ENCODE assay signal across 17 cellular contexts in genomic region chr7:43022008-43022407, GRCh38.
DNase-seq lines count a peak whose midpoint lies in the region; ATAC-seq, FAIRE-seq and TF ChIP-seq lines count a peak whose summit lies in the region.
"Had no signal": no experiment of that assay in that cellular context is flagged by ENCODE, and none has a peak within 500 bp of the region (broad histone marks: within the 10 kb centered on the region; RNA-seq: fewer than 3 reads in every experiment).

No MANE protein-coding gene starts in this region.

- no peaks in the 10 kb centered on the region for H3K9me2 ChIP-seq in OCI-LY7 (ENCODE audit: insufficient read depth, low read length)

- no peak for FAIRE-seq in K562 (lab: Jason Lieb, UNC)
- FAIRE-seq: G401.6, GM12892 had no signal

- H3K18ac ChIP-seq in trophoblast cell (ENCODE audit: low read length), result no peak overlapping the region

- H3K79me2 ChIP-seq in OCI-LY7 (ENCODE audit: insufficient read depth, low read depth, low read length), result no peaks in the 10 kb centered on the region
- no peaks in the 10 kb centered on the region for H3K79me2 ChIP-seq in K562 (ENCODE audit: control insufficient read depth, insufficient read depth, low read length)
- H3K79me2 ChIP-seq in trophoblast cell (ENCODE audit: control insufficient read depth, insufficient read depth, low read length, poor library complexity), result no peaks in the 10 kb centered on the region

- peaks cover 7% of the 10 kb centered on the region for H3K4me1 ChIP-seq in OCI-LY7 (ENCODE audit: insufficient read depth, low read length, poor library complexity, severe bottlenecking)
- peaks cover 3 to 12% of the 10 kb centered on the region in 2 experiments; a peak in 3 of 5 replicates for H3K4me1 ChIP-seq in K562 (replicated peaks in 1 of 2; ENCODE audit: control insufficient read depth in 2 of 2, insufficient read depth in 2 of 2, low read length in 2 of 2)
- no peaks in the 10 kb centered on the region for H3K4me1 ChIP-seq in trophoblast cell (ENCODE audit: control insufficient read depth in 1 of 2, insufficient read depth in 2 of 2, low read length in 2 of 2)
- no peaks in the 10 kb centered on the region for H3K4me1 ChIP-seq in adrenal gland (replicated peaks in 1 of 2)

- no peak overlapping the region for H4K91ac ChIP-seq in trophoblast cell (ENCODE audit: low read depth, low read length)

- no peak overlapping the region for H4K8ac ChIP-seq in trophoblast cell (ENCODE audit: low read depth, low read length)

- no TSS peak for BruUV-seq in OCI-LY7 (replicated peaks; lab: Mats Ljungman, UMichigan)
- no TSS peak for BruUV-seq in K562 (replicated peaks; lab: Mats Ljungman, UMichigan)

- H2BK12ac ChIP-seq in trophoblast cell (ENCODE audit: low read length), result no peak overlapping the region

- no peak for TF ChIP-seq RAD21 in K562 (CRISPR knock-in tag; conservative IDR thresholded peaks at IDR 0.05 in 1 of 2, IDR thresholded peaks at IDR 0.05 in 1 of 2)

- H2BK120ac ChIP-seq in trophoblast cell (ENCODE audit: insufficient read depth, low read length, poor library complexity), result no peak overlapping the region

- intact Hi-C loops in OCI-LY7 (cut with micrococcal nuclease; ENCODE audit: unreplicated experiment) (no loop called here), K562 (cut with micrococcal nuclease) (no loop called here), adrenal gland (cut with DNase I) (no loop called here)

- 0 out of 2 replicates have a peak overlapping the region, but pooled peaks have one; percentile 13 for H3K4me2 ChIP-seq in OCI-LY7 (ENCODE audit: low read length)
- H3K4me2 ChIP-seq in K562 (ENCODE audit: insufficient read depth, low read length), result no peak overlapping the region
- no peak overlapping the region for H3K4me2 ChIP-seq in trophoblast cell (ENCODE audit: low read length)

- CTCF ChIA-PET in OCI-LY7 (lab: Charles Lee; ENCODE audit: unreplicated experiment), result interaction anchor here (0.6 kb wide), 1 partner anchor 38 kb away, joined by 4 read pairs; no protein-coding TSS in a partner anchor
- CTCF ChIA-PET in K562 (lab: Yijun Ruan, JAX; ENCODE audit: low intra/inter-chr PET ratio), result no interaction called here

- H4K12ac ChIP-seq in trophoblast cell (ENCODE audit: low read depth, low read length), result no peak overlapping the region

- H3K79me1 ChIP-seq in trophoblast cell (ENCODE audit: low read length), result no peaks in the 10 kb centered on the region

- H3K27ac ChIP-seq in OCI-LY7 (ENCODE audit: low read depth, low read length, poor library complexity, severe bottlenecking) (no peak overlapping the region), K562 (ENCODE audit: extremely low read depth, low read depth, low read length) (no peak overlapping the region), trophoblast cell (ENCODE audit: low read depth, low read length) (no peak overlapping the region), adrenal gland (no peak overlapping the region)

- H3K14ac ChIP-seq in trophoblast cell (ENCODE audit: low read length), result no peak overlapping the region

- H3K27me3 ChIP-seq in K562 (ENCODE audit: control insufficient read depth in 2 of 2, insufficient read depth in 2 of 2, low read length in 2 of 2) (no peaks in the 10 kb centered on the region), trophoblast cell (ENCODE audit: insufficient read depth, low read length) (no peaks in the 10 kb centered on the region), adrenal gland (no peaks in the 10 kb centered on the region)

- H3K9me1 ChIP-seq in K562 (ENCODE audit: control insufficient read depth, insufficient read depth, low read length), result no peaks in the 10 kb centered on the region

- TF ChIP-seq POLR2A in K562 (conservative IDR thresholded peaks at IDR 0.05), result no peak
- no peak for TF ChIP-seq POLR2A in adrenal gland (IDR thresholded peaks at IDR 0.05)

- H2BK5ac ChIP-seq in trophoblast cell (ENCODE audit: low read depth, low read length, poor library complexity), result no peak overlapping the region

- ATAC-seq in K562, result peak; percentile 41

- POLR2A ChIA-PET in OCI-LY7 (lab: Charles Lee) (no interaction called here), K562 (lab: Yijun Ruan, JAX) (interaction anchor here (0.8 to 1.2 kb wide), 2 partner anchors 18 to 33 kb away, joined by 3 read pairs; no protein-coding TSS in a partner anchor)

- H3K36me3 ChIP-seq in OCI-LY7 (ENCODE audit: insufficient read depth, low read length) (no peaks in the 10 kb centered on the region), K562 (ENCODE audit: control insufficient read depth, insufficient read depth, low read length) (no peaks in the 10 kb centered on the region), trophoblast cell (ENCODE audit: control insufficient read depth in 1 of 2, insufficient read depth in 2 of 2, low read length in 2 of 2) (no peaks in the 10 kb centered on the region), adrenal gland (replicated peaks in 1 of 2) (no peaks in the 10 kb centered on the region)

- H3K4me3 ChIP-seq in OCI-LY7 (ENCODE audit: low read depth, low read length, poor library complexity, severe bottlenecking) (no peak overlapping the region), K562 (no peak overlapping the region), trophoblast cell (ENCODE audit: low read depth, low read length) (no peak overlapping the region), adrenal gland (no peak overlapping the region)

- H3K4ac ChIP-seq in trophoblast cell (ENCODE audit: low read depth, low read length), result no peak overlapping the region

- H4K20me1 ChIP-seq in OCI-LY7 (ENCODE audit: insufficient read depth, low read length), result no peaks in the 10 kb centered on the region
- no peaks in the 10 kb centered on the region for H4K20me1 ChIP-seq in K562 (replicated peaks; ENCODE audit: control insufficient read depth, insufficient read depth, low read length)

- H2AFZ ChIP-seq in OCI-LY7 (ENCODE audit: low read length) (no peak overlapping the region), K562 (ENCODE audit: low read depth, low read length) (peak overlapping the region; percentile 56), trophoblast cell (ENCODE audit: insufficient read depth, low read length, poor library complexity) (no peak overlapping the region)

- no peak overlapping the region for H2AK5ac ChIP-seq in trophoblast cell (ENCODE audit: low read length)

- H3K9ac ChIP-seq in K562 (ENCODE audit: insufficient read depth in 1 of 2, low read depth in 2 of 2, low read length in 2 of 2) (no peak overlapping the region), trophoblast cell (ENCODE audit: low read length) (no peak overlapping the region)

- DNase-seq in OCI-LY7 (ENCODE audit: low spot score) (no peak), K562 (ENCODE audit: extremely low read depth in 1 of 4, low spot score in 3 of 4) (no peak), trophoblast cell (peak; percentile 1 to 29), LoVo (ENCODE audit: low spot score) (no peak), adrenal gland (no peak)
- DNase-seq in activated CD4-positive, alpha-beta T cell treated with anti-CD3 and anti-CD28 coated beads, Interleukin-2, amount 50 U/mL, for 4 hours, result no peak
- DNase-seq: C1 segment of cervical spinal cord; Calu3; CD4-positive, alpha-beta memory T cell; COR-L47; DMS53; DMS79 treated with DMSO at 0.1 percent for 48 hours; GOT3; H7; HCEC 1CT had no signal

- in situ Hi-C loops in K562 (cut with MboI), result no loop called here

- no peak for TF ChIP-seq CTCF in OCI-LY7 (conservative IDR thresholded peaks at IDR 0.05; ENCODE audit: low read length)
- no peak for TF ChIP-seq CTCF in K562 (IDR thresholded peaks at IDR 0.05 in 2 of 3, conservative IDR thresholded peaks at IDR 0.05 in 1 of 3; ENCODE audit: insufficient read depth in 2 of 3, low read depth in 1 of 3, low read length in 3 of 3)
- no peak for TF ChIP-seq CTCF in adrenal gland (IDR thresholded peaks at IDR 0.05)

- no peak for TF ChIP-seq EP300 in K562 (IDR thresholded peaks at IDR 0.05; ENCODE audit: low read length)

- H3K9me3 ChIP-seq in OCI-LY7 (ENCODE audit: low read length) (no peaks in the 10 kb centered on the region), K562 (replicated peaks; ENCODE audit: control insufficient read depth, insufficient read depth, low read depth, low read length) (no peaks in the 10 kb centered on the region), trophoblast cell (ENCODE audit: insufficient read depth, low read depth, low read length) (no peaks in the 10 kb centered on the region), adrenal gland (replicated peaks in 1 of 3) (no peaks in the 10 kb centered on the region)

- 28% methylated on average over 7 of the region's 7 CpGs for whole genome bisulfite sequencing in K562 (ENCODE audit: insufficient coverage, low coverage, missing lambda C conversion rate)
- WGBS in trophoblast cell (ENCODE audit: extremely low coverage, insufficient coverage, insufficient read length), result no CpG with 5 or more reads among the region's 7 CpGs
- 71 to 80% (median 76%) methylated on average over 6 to 7 of the region's 7 CpGs for whole genome bisulfite sequencing in adrenal gland, 4 donors

- no peak overlapping the region for H3K23ac ChIP-seq in trophoblast cell (ENCODE audit: low read length)

Comparison
In these comparisons a context has a peak if more than half of its experiments do, and no peak if none do; other contexts are left out.
1. DNase-seq: peak in trophoblast cell (2 of 2); none in OCI-LY7 (single experiment), K562 (0 of 4), LoVo (single experiment), adrenal gland (0 of 7) and activated CD4-positive, alpha-beta T cell treated with anti-CD3 and anti-CD28 coated beads, Interleukin-2, amount 50 U/mL, for 4 hours (0 of 2).